Comparison of ENCODE assay signal across 14 cellular contexts in the genomic region with DNA sequence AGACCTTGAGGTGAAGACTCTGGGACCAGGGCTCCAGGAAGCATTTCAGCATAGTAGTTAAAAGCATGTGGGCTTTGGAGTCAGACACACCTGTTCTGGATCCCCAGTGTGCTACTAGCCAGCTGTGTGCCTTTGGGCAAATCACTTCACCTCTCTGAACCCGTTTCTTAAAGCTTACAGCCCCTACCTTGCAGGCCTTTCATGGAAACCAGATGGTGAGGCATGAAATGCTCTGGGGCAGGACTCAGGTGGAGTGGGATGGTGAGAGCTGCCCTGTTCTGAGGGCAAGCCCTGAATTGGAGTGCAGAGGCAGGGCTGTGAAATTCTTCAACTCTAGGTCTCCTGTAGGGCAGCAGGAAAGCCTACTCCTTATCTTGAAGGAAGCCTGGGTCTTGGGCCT. TPM values are rescaled to one million over a fixed set of nuclear protein-coding genes. Genes with fewer than 3 reads are reported as not detected.
DNase-seq lines count a peak whose midpoint lies in the region; ATAC-seq and TF ChIP-seq lines count a peak whose summit lies in the region.
"Had no signal": no experiment of that assay in that cellular context is flagged by ENCODE, and none has a peak within 500 bp of the region (broad histone marks: within the 10 kb centered on the region; RNA-seq: fewer than 3 reads in every experiment).

No MANE protein-coding gene starts in this region.

- H3K4me1 Mint-ChIP-seq in activated naive CD8-positive, alpha-beta T cell treated with anti-CD3 and anti-CD28 coated beads, Interleukin-2, amount 50 U/mL, for 24 hours, result peaks cover 93% of the 10 kb centered on the region
- H3K4me1 Mint-ChIP-seq in stimulated activated memory B cell treated with anti-CD40 and anti-IgM and Interleukin-4, amounts not matched to agents 10 μg/mL and 1 μg/mL and 100 μg/mL, for 72 hours, result peaks cover 90% of the 10 kb centered on the region
- peaks cover 8% of the 10 kb centered on the region for H3K4me1 Mint-ChIP-seq in HFFc6 (ENCODE audit: low read depth)

- H3K36me3 Mint-ChIP-seq in activated naive CD8-positive, alpha-beta T cell treated with anti-CD3 and anti-CD28 coated beads, Interleukin-2, amount 50 U/mL, for 24 hours (ENCODE audit: low read depth), result peaks cover 38% of the 10 kb centered on the region
- H3K36me3 Mint-ChIP-seq in stimulated activated memory B cell treated with anti-CD40 and anti-IgM and Interleukin-4, amounts not matched to agents 10 μg/mL and 1 μg/mL and 100 μg/mL, for 72 hours, result peaks cover 43% of the 10 kb centered on the region
- H3K36me3 Mint-ChIP-seq in HFFc6 (ENCODE audit: low read depth), result no peaks in the 10 kb centered on the region; the same call in 1 of the 2 replicates

- ATAC-seq in activated naive CD8-positive, alpha-beta T cell treated with anti-CD3 and anti-CD28 coated beads, Interleukin-2, amount 50 U/mL, for 24 hours, result no peak
- no peak for ATAC-seq in stimulated activated memory B cell treated with anti-CD40 and anti-IgM and Interleukin-4, amounts not matched to agents 10 μg/mL and 1 μg/mL and 100 μg/mL, for 72 hours
- ATAC-seq in GM19351 (IDR thresholded peaks at IDR 0.05; ENCODE audit: unreplicated experiment), result no peak

- no peak for TF ChIP-seq CTCF in HFFc6 (IDR thresholded peaks at IDR 0.05)

- no peaks in the 10 kb centered on the region for H3K9me3 Mint-ChIP-seq in activated naive CD8-positive, alpha-beta T cell treated with anti-CD3 and anti-CD28 coated beads, Interleukin-2, amount 50 U/mL, for 24 hours
- H3K9me3 Mint-ChIP-seq in stimulated activated memory B cell treated with anti-CD40 and anti-IgM and Interleukin-4, amounts not matched to agents 10 μg/mL and 1 μg/mL and 100 μg/mL, for 72 hours, result no peaks in the 10 kb centered on the region
- H3K9me3 Mint-ChIP-seq in HFFc6, result no peaks in the 10 kb centered on the region

- no peaks in the 10 kb centered on the region for H3K27me3 Mint-ChIP-seq in activated naive CD8-positive, alpha-beta T cell treated with anti-CD3 and anti-CD28 coated beads, Interleukin-2, amount 50 U/mL, for 24 hours
- no peaks in the 10 kb centered on the region for H3K27me3 Mint-ChIP-seq in stimulated activated memory B cell treated with anti-CD40 and anti-IgM and Interleukin-4, amounts not matched to agents 10 μg/mL and 1 μg/mL and 100 μg/mL, for 72 hours
- peaks cover 2% of the 10 kb centered on the region; the same call in 1 of the 2 replicates for H3K27me3 Mint-ChIP-seq in HFFc6 (ENCODE audit: insufficient read depth)

- DNase-seq in activated effector memory CD4-positive, alpha-beta T cell treated with anti-CD3 and anti-CD28 coated beads, Interleukin-2, amount 50 U/mL, for 16 hours, result peak; percentile 63
- DNase-seq in activated effector memory CD4-positive, alpha-beta T cell treated with Interleukin-2 at 50 U/mL for 16 hours, result no peak
- DNase-seq in OCI-M1 (lab: John Stamatoyannopoulos, UW) (peak; percentile 72), iPS-NIHi11 (ENCODE audit: low spot score) (no peak), HFFc6 (no peak)
- no peak for DNase-seq in activated naive CD8-positive, alpha-beta T cell treated with anti-CD3 and anti-CD28 coated beads, Interleukin-2, amount 50 U/mL, for 24 hours
- DNase-seq: central memory CD4-positive, alpha-beta T cell; islet precursor cell; NCI-H1048; NCI-H2171 treated with DMSO at 0.1 percent for 48 hours; SK-N-SH; tibial artery had no signal

- peak overlapping the region; percentile 46 for H3K27ac Mint-ChIP-seq in activated naive CD8-positive, alpha-beta T cell treated with anti-CD3 and anti-CD28 coated beads, Interleukin-2, amount 50 U/mL, for 24 hours
- H3K27ac Mint-ChIP-seq in stimulated activated memory B cell treated with anti-CD40 and anti-IgM and Interleukin-4, amounts not matched to agents 10 μg/mL and 1 μg/mL and 100 μg/mL, for 72 hours, result peak overlapping the region; percentile 93
- H3K27ac Mint-ChIP-seq in HFFc6, result no peak overlapping the region

- no peak overlapping the region for H3K4me3 Mint-ChIP-seq in activated naive CD8-positive, alpha-beta T cell treated with anti-CD3 and anti-CD28 coated beads, Interleukin-2, amount 50 U/mL, for 24 hours
- no peak overlapping the region for H3K4me3 Mint-ChIP-seq in stimulated activated memory B cell treated with anti-CD40 and anti-IgM and Interleukin-4, amounts not matched to agents 10 μg/mL and 1 μg/mL and 100 μg/mL, for 72 hours
- no peak overlapping the region for H3K4me3 Mint-ChIP-seq in HFFc6

RNA-seq across cellular contexts. Expression of gene UCP2, which starts 10.5 kb away (rescaled TPM):
- total RNA-seq in HFFc6 (2021; fragmentation: NEBNext Ultra II Directional; extraction: Animal tissue kit (Norgen Biotek cat#: 25700)), result 1 to 10 TPM; 6.4 to 9.9 (median 8.0) TPM

RNA-seq across cellular contexts. Expression of gene DNAJB13, which starts 21.4 kb away (rescaled TPM):
- under 1 TPM in 4 of 6 experiments, not detected in 2; 0.11 to 0.25 (median 0.17) TPM for total RNA-seq in HFFc6 (2021; fragmentation: NEBNext Ultra II Directional; extraction: Animal tissue kit (Norgen Biotek cat#: 25700))

RNA-seq across cellular contexts. Expression of gene UCP3, which starts 36.7 kb away (rescaled TPM):
- under 1 TPM; 0.10 to 0.62 (median 0.39) TPM for total RNA-seq in HFFc6 (2021; fragmentation: NEBNext Ultra II Directional; extraction: Animal tissue kit (Norgen Biotek cat#: 25700))

Comparison
In these comparisons a context has a peak if more than half of its experiments do, and no peak if none do; other contexts are left out.
1. DNase-seq: peak in activated effector memory CD4-positive, alpha-beta T cell treated with anti-CD3 and anti-CD28 coated beads, Interleukin-2, amount 50 U/mL, for 16 hours (single experiment) and OCI-M1 (single experiment); none in activated effector memory CD4-positive, alpha-beta T cell treated with Interleukin-2 at 50 U/mL for 16 hours (single experiment), activated naive CD8-positive, alpha-beta T cell treated with anti-CD3 and anti-CD28 coated beads, Interleukin-2, amount 50 U/mL, for 24 hours (single experiment), iPS-NIHi11 (single experiment) and HFFc6 (single experiment).